Comparison of ENCODE assay signal across 11 cellular contexts in the genomic region with DNA sequence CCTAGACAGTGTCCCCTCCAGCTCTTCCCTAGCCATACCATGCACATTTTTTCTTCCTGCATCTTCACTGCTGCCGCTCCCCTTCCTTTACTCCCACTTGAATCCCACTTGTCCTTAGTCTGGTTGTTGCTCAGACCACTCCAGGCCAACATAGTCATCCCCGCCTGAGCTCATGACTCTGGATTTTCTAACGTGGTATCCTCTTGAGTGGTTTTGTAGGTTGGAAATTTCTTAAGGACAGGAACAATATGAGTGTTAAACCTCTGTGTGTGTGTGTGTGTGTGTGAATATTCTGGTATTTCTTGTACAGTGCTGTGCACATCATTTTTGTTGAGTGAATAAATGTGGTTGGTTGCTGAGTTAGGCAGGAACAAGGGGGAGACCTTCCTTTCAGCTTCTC. TPM values are rescaled to one million over a fixed set of nuclear protein-coding genes. Genes with fewer than 3 reads are reported as not detected.
A peak's percentile ranks its signal among the peaks of the same experiment; 100 is the strongest.
DNase-seq lines count a peak whose midpoint lies in the region; ATAC-seq and TF ChIP-seq lines count a peak whose summit lies in the region.
"Had no signal": no experiment of that assay in that cellular context is flagged by ENCODE, and none has a peak within 500 bp of the region (broad histone marks: within the 10 kb centered on the region; RNA-seq: fewer than 3 reads in every experiment).

No MANE protein-coding gene starts in this region.

- DNase-seq in activated T-cell treated with anti-CD3 and anti-CD28 coated beads, Interleukin-2, amount 50 U/mL, for 24 hours, result no peak
- DNase-seq in activated T-cell treated with anti-CD3 and anti-CD28 coated beads, Interleukin-2, amount 50 U/mL, for 48 hours, result no peak
- DNase-seq in OCI-LY7 (ENCODE audit: low spot score) (no peak), epidermal melanocyte (ENCODE audit: insufficient read length, low spot score) (no peak)
- DNase-seq: KBM-7, NCI-H510A treated with DMSO at 0.1 percent for 48 hours had no signal

- no peaks in the 10 kb centered on the region for H3K9me3 ChIP-seq in OCI-LY7 (ENCODE audit: low read length)
- no peaks in the 10 kb centered on the region for H3K9me3 ChIP-seq in iPS-15b (ENCODE audit: control insufficient read depth, insufficient read depth, low read length)
- H3K9me3 ChIP-seq: testis had no signal

- H3K4me3 Mint-ChIP-seq in activated T-cell treated with anti-CD3 and anti-CD28 coated beads, Interleukin-2, amount 50 U/mL, for 24 hours, result peak overlapping the region; percentile 89
- H3K4me3 Mint-ChIP-seq in stimulated activated memory B cell treated with anti-CD40 and anti-IgM and Interleukin-4, amounts not matched to agents 10 μg/mL and 1 μg/mL and 100 μg/mL, for 72 hours, result peak overlapping the region; percentile 19

- no peak overlapping the region for H3K4me3 ChIP-seq in OCI-LY7 (ENCODE audit: low read depth, low read length, poor library complexity, severe bottlenecking)
- H3K4me3 ChIP-seq in iPS-15b (ENCODE audit: low read depth, low read length), result no peak overlapping the region
- H3K4me3 ChIP-seq: testis had no signal

- no peaks in the 10 kb centered on the region for H3K9me3 Mint-ChIP-seq in activated T-cell treated with anti-CD3 and anti-CD28 coated beads, Interleukin-2, amount 50 U/mL, for 24 hours
- H3K9me3 Mint-ChIP-seq in stimulated activated memory B cell treated with anti-CD40 and anti-IgM and Interleukin-4, amounts not matched to agents 10 μg/mL and 1 μg/mL and 100 μg/mL, for 72 hours, result no peaks in the 10 kb centered on the region

- H4K20me1 ChIP-seq in OCI-LY7 (ENCODE audit: insufficient read depth, low read length), result peaks cover 28% of the 10 kb centered on the region

- no peak for ATAC-seq in stimulated activated memory B cell treated with anti-CD40 and anti-IgM and Interleukin-4, amounts not matched to agents 10 μg/mL and 1 μg/mL and 100 μg/mL, for 72 hours
- ATAC-seq in HG03469 (IDR thresholded peaks at IDR 0.05; ENCODE audit: unreplicated experiment) (no peak), GM18520 (IDR thresholded peaks at IDR 0.05; ENCODE audit: unreplicated experiment) (no peak)

- H3K4me2 ChIP-seq in OCI-LY7 (ENCODE audit: low read length), result peak overlapping the region; percentile 90; the same call in 1 of the 2 replicates

- peaks cover 59% of the 10 kb centered on the region for H3K4me1 Mint-ChIP-seq in activated T-cell treated with anti-CD3 and anti-CD28 coated beads, Interleukin-2, amount 50 U/mL, for 24 hours (ENCODE audit: low read depth)
- peaks cover 53% of the 10 kb centered on the region for H3K4me1 Mint-ChIP-seq in stimulated activated memory B cell treated with anti-CD40 and anti-IgM and Interleukin-4, amounts not matched to agents 10 μg/mL and 1 μg/mL and 100 μg/mL, for 72 hours

- peaks cover 23% of the 10 kb centered on the region; the same call in 1 of the 2 replicates for H3K79me2 ChIP-seq in OCI-LY7 (ENCODE audit: insufficient read depth, low read depth, low read length)

- H2AFZ ChIP-seq in OCI-LY7 (ENCODE audit: low read length), result no peak overlapping the region

- no peak for TF ChIP-seq CTCF in OCI-LY7 (conservative IDR thresholded peaks at IDR 0.05; ENCODE audit: low read length)

- H3K27me3 Mint-ChIP-seq in activated T-cell treated with anti-CD3 and anti-CD28 coated beads, Interleukin-2, amount 50 U/mL, for 24 hours, result peaks cover 12% of the 10 kb centered on the region
- peaks cover 16% of the 10 kb centered on the region for H3K27me3 Mint-ChIP-seq in stimulated activated memory B cell treated with anti-CD40 and anti-IgM and Interleukin-4, amounts not matched to agents 10 μg/mL and 1 μg/mL and 100 μg/mL, for 72 hours

- peaks cover 4% of the 10 kb centered on the region for H3K36me3 Mint-ChIP-seq in activated T-cell treated with anti-CD3 and anti-CD28 coated beads, Interleukin-2, amount 50 U/mL, for 24 hours (ENCODE audit: low read depth)
- H3K36me3 Mint-ChIP-seq in stimulated activated memory B cell treated with anti-CD40 and anti-IgM and Interleukin-4, amounts not matched to agents 10 μg/mL and 1 μg/mL and 100 μg/mL, for 72 hours, result no peaks in the 10 kb centered on the region

- H3K36me3 ChIP-seq in OCI-LY7 (ENCODE audit: insufficient read depth, low read length), result no peaks in the 10 kb centered on the region
- H3K36me3 ChIP-seq in iPS-15b (ENCODE audit: control insufficient read depth, insufficient read depth, low read length), result no peaks in the 10 kb centered on the region

- POLR2A ChIA-PET in OCI-LY7 (lab: Charles Lee), result no interaction called here

- no peaks in the 10 kb centered on the region for H3K27me3 ChIP-seq in iPS-15b (ENCODE audit: control insufficient read depth, insufficient read depth, low read length)
- H3K27me3 ChIP-seq: testis had no signal

- CTCF ChIA-PET in OCI-LY7 (lab: Charles Lee; ENCODE audit: unreplicated experiment), result no interaction called here

- no peak overlapping the region for H3K27ac ChIP-seq in OCI-LY7 (ENCODE audit: low read depth, low read length, poor library complexity, severe bottlenecking)
- H3K27ac ChIP-seq: testis had no signal

- intact Hi-C loops in OCI-LY7 (cut with micrococcal nuclease; ENCODE audit: unreplicated experiment), result no loop called here

- H3K9ac ChIP-seq in iPS-15b (ENCODE audit: low read depth, low read length), result peak overlapping the region; percentile 14

- no TSS peak for BruUV-seq in OCI-LY7 (replicated peaks; lab: Mats Ljungman, UMichigan)

- no peaks in the 10 kb centered on the region for H3K9me2 ChIP-seq in OCI-LY7 (ENCODE audit: insufficient read depth, low read length)

- H3K4me1 ChIP-seq in OCI-LY7 (ENCODE audit: insufficient read depth, low read length, poor library complexity, severe bottlenecking) (peaks cover 21% of the 10 kb centered on the region), iPS-15b (ENCODE audit: control insufficient read depth, insufficient read depth, low read length) (peaks cover 41% of the 10 kb centered on the region)

- H3K27ac Mint-ChIP-seq in activated T-cell treated with anti-CD3 and anti-CD28 coated beads, Interleukin-2, amount 50 U/mL, for 24 hours, result peak overlapping the region; percentile 39
- no peak overlapping the region for H3K27ac Mint-ChIP-seq in stimulated activated memory B cell treated with anti-CD40 and anti-IgM and Interleukin-4, amounts not matched to agents 10 μg/mL and 1 μg/mL and 100 μg/mL, for 72 hours

RNA-seq across cellular contexts. Expression of a gene that starts 3.1 kb away (rescaled TPM):
- total RNA-seq in OCI-LY7 (2014; rRNA removed; shearing (Covaris generic)), result 14.6 and 15.0 TPM in 2 replicates
- 22.3 TPM in 2 replicates for total RNA-seq in OCI-LY7 (2022)

RNA-seq across cellular contexts. Expression of a gene that starts 26.9 kb away (rescaled TPM):
- 5.6 and 7.3 TPM in 2 replicates for total RNA-seq in OCI-LY7 (2014; rRNA removed; shearing (Covaris generic))
- total RNA-seq in OCI-LY7 (2022), result 13.6 and 15.3 TPM in 2 replicates

RNA-seq across cellular contexts. Expression of a gene that starts 38.3 kb away (rescaled TPM):
- total RNA-seq in OCI-LY7 (2014; rRNA removed; shearing (Covaris generic)), result 16.4 and 20.6 TPM in 2 replicates
- total RNA-seq in OCI-LY7 (2022), result 57.2 and 67.3 TPM in 2 replicates
